Comparison of ENCODE assay signal across 1 cellular context in the genomic region with DNA sequence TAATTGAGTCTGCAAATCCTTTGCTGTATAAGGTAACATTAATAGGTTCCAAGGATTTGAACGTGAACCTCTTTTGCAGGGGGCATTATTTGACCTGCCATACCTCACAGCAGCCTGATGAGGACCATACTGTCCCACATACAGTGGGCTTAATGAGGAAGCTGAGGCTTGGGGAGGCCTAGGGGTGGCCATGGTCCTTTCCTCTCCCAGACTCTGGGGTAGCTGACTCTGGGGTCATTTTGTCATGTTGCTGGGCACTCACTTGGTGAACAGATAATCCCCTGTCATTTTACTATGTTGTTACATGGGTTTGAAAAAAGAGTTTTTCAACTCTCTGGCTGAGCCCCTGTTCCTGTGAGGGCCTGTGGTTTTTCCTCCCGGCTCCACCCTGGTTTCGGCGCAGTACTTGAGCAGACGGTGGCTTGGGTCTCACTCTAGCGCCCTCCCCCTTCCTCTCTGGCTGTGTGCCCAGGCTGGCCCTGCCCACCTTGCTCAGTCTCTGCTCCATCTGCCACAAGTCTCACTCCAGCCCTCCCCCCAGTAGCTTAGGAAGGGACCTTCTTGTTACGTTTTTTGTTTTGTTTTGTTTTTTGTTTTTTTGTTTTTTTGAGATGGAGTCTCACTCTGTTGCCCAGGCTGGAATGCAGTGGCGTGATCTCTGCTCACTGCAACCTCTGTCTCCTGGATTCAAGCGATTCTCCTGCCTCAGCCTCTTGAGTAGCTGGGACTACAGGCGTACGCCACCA.
TF ChIP-seq lines count a peak whose summit lies in the region.

No MANE protein-coding gene starts in this region.

TF ChIP-seq in GM12878, 131 proteins besides CTCF, POLR2A, EP300 and RAD21 (continued from another document and continues in another):
- no peak for TF ChIP-seq TARDBP (IDR thresholded peaks at IDR 0.05; ENCODE audit: borderline replicate concordance)
- TF ChIP-seq PAX5 (IDR thresholded peaks at IDR 0.05; ENCODE audit: borderline replicate concordance, low read depth, low read length) = peak; percentile 42; the same call in 1 of the 2 replicates
- no peak for TF ChIP-seq PML (IDR thresholded peaks at IDR 0.05; ENCODE audit: low read length)
- TF ChIP-seq EGR1 (IDR thresholded peaks at IDR 0.05; ENCODE audit: borderline replicate concordance in 1 of 2, low read depth in 2 of 2, low read length in 2 of 2) = no peak
- no peak for TF ChIP-seq RELA (IDR thresholded peaks at IDR 0.05; ENCODE audit: borderline replicate concordance, partially characterized antibody)
- TF ChIP-seq, protein P1, sequence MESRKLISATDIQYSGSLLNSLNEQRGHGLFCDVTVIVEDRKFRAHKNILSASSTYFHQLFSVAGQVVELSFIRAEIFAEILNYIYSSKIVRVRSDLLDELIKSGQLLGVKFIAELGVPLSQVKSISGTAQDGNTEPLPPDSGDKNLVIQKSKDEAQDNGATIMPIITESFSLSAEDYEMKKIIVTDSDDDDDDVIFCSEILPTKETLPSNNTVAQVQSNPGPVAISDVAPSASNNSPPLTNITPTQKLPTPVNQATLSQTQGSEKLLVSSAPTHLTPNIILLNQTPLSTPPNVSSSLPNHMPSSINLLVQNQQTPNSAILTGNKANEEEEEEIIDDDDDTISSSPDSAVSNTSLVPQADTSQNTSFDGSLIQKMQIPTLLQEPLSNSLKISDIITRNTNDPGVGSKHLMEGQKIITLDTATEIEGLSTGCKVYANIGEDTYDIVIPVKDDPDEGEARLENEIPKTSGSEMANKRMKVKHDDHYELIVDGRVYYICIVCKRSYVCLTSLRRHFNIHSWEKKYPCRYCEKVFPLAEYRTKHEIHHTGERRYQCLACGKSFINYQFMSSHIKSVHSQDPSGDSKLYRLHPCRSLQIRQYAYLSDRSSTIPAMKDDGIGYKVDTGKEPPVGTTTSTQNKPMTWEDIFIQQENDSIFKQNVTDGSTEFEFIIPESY (IDR thresholded peaks at IDR 0.05) = no peak
- TF ChIP-seq STAT1 (conservative IDR thresholded peaks at IDR 0.05) = no peak
- TF ChIP-seq RAD51 (IDR thresholded peaks at IDR 0.05) = no peak
- TF ChIP-seq BACH1 (IDR thresholded peaks at IDR 0.05; ENCODE audit: borderline replicate concordance) = no peak
- TF ChIP-seq, protein P2, sequence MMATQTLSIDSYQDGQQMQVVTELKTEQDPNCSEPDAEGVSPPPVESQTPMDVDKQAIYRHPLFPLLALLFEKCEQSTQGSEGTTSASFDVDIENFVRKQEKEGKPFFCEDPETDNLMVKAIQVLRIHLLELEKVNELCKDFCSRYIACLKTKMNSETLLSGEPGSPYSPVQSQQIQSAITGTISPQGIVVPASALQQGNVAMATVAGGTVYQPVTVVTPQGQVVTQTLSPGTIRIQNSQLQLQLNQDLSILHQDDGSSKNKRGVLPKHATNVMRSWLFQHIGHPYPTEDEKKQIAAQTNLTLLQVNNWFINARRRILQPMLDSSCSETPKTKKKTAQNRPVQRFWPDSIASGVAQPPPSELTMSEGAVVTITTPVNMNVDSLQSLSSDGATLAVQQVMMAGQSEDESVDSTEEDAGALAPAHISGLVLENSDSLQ (IDR thresholded peaks at IDR 0.05) = no peak
- TF ChIP-seq, protein P3, sequence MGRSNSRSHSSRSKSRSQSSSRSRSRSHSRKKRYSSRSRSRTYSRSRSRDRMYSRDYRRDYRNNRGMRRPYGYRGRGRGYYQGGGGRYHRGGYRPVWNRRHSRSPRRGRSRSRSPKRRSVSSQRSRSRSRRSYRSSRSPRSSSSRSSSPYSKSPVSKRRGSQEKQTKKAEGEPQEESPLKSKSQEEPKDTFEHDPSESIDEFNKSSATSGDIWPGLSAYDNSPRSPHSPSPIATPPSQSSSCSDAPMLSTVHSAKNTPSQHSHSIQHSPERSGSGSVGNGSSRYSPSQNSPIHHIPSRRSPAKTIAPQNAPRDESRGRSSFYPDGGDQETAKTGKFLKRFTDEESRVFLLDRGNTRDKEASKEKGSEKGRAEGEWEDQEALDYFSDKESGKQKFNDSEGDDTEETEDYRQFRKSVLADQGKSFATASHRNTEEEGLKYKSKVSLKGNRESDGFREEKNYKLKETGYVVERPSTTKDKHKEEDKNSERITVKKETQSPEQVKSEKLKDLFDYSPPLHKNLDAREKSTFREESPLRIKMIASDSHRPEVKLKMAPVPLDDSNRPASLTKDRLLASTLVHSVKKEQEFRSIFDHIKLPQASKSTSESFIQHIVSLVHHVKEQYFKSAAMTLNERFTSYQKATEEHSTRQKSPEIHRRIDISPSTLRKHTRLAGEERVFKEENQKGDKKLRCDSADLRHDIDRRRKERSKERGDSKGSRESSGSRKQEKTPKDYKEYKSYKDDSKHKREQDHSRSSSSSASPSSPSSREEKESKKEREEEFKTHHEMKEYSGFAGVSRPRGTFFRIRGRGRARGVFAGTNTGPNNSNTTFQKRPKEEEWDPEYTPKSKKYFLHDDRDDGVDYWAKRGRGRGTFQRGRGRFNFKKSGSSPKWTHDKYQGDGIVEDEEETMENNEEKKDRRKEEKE (IDR thresholded peaks at IDR 0.05) = no peak
- TF ChIP-seq IRF4 (IDR thresholded peaks at IDR 0.05; ENCODE audit: low read depth, low read length) = 0 out of 2 replicates have a peak, but pooled peaks have one; percentile 35
- TF ChIP-seq HDAC2 (IDR thresholded peaks at IDR 0.05) = no peak
- peak; percentile 60 for TF ChIP-seq NBN (IDR thresholded peaks at IDR 0.05)
- TF ChIP-seq, protein P4, sequence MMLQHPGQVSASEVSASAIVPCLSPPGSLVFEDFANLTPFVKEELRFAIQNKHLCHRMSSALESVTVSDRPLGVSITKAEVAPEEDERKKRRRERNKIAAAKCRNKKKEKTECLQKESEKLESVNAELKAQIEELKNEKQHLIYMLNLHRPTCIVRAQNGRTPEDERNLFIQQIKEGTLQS (IDR thresholded peaks at IDR 0.05; ENCODE audit: borderline replicate concordance, extremely low read depth, low read depth, low read length) = no peak
- TF ChIP-seq FOS (IDR thresholded peaks at IDR 0.05; ENCODE audit: borderline replicate concordance, extremely low read depth, insufficient read length) = no peak
- no peak; a peak in 1 of 4 replicates for TF ChIP-seq ETV6 (conservative IDR thresholded peaks at IDR 0.05 in 1 of 2, IDR thresholded peaks at IDR 0.05 in 1 of 2; ENCODE audit: borderline replicate concordance in 1 of 2, low read depth in 1 of 2)
- no peak for TF ChIP-seq STAT3 (IDR thresholded peaks at IDR 0.05; ENCODE audit: low read depth, low read length)
- TF ChIP-seq LARP7 (IDR thresholded peaks at IDR 0.05) = no peak
- TF ChIP-seq, protein P5, sequence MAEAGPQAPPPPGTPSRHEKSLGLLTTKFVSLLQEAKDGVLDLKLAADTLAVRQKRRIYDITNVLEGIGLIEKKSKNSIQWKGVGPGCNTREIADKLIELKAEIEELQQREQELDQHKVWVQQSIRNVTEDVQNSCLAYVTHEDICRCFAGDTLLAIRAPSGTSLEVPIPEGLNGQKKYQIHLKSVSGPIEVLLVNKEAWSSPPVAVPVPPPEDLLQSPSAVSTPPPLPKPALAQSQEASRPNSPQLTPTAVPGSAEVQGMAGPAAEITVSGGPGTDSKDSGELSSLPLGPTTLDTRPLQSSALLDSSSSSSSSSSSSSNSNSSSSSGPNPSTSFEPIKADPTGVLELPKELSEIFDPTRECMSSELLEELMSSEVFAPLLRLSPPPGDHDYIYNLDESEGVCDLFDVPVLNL (IDR thresholded peaks at IDR 0.05; ENCODE audit: low read depth, low read length) = no peak
- TF ChIP-seq TBL1XR1 (IDR thresholded peaks at IDR 0.05; ENCODE audit: low read depth, low read length) = no peak
- TF ChIP-seq ZBED1 (IDR thresholded peaks at IDR 0.05; ENCODE audit: borderline replicate concordance) = 0 out of 2 replicates have a peak, but pooled peaks have one; percentile 39
- TF ChIP-seq KDM1A (IDR thresholded peaks at IDR 0.05; ENCODE audit: borderline replicate concordance) = no peak
- no peak for TF ChIP-seq NFYA (IDR thresholded peaks at IDR 0.05; ENCODE audit: borderline replicate concordance, low read depth, low read length)
- no peak for TF ChIP-seq SREBF1 (IDR thresholded peaks at IDR 0.05; ENCODE audit: low read length)
- no peak for TF ChIP-seq RBBP5 (conservative IDR thresholded peaks at IDR 0.05)
- TF ChIP-seq RCOR1 (conservative IDR thresholded peaks at IDR 0.05; ENCODE audit: low read depth, low read length) = no peak
- TF ChIP-seq, protein P6, sequence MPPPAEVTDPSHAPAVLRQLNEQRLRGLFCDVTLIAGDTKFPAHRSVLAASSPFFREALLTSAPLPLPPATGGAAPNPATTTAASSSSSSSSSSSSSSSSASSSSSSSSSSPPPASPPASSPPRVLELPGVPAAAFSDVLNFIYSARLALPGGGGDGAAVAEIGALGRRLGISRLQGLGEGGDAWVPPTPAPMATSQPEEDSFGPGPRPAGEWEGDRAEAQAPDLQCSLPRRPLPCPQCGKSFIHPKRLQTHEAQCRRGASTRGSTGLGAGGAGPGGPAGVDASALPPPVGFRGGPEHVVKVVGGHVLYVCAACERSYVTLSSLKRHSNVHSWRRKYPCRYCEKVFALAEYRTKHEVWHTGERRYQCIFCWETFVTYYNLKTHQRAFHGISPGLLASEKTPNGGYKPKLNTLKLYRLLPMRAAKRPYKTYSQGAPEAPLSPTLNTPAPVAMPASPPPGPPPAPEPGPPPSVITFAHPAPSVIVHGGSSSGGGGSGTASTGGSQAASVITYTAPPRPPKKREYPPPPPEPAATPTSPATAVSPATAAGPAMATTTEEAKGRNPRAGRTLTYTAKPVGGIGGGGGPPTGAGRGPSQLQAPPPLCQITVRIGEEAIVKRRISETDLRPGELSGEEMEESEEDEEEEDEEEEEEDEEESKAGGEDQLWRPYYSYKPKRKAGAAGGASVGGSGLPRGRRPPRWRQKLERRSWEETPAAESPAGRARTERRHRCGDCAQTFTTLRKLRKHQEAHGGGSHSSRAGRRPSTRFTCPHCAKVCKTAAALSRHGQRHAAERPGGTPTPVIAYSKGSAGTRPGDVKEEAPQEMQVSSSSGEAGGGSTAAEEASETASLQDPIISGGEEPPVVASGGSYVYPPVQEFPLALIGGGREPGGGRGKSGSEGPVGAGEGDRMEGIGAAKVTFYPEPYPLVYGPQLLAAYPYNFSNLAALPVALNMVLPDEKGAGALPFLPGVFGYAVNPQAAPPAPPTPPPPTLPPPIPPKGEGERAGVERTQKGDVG (CRISPR knock-in tag; IDR thresholded peaks at IDR 0.05) = 0 out of 2 replicates have a peak, but pooled peaks have one; percentile 2
- no peak for TF ChIP-seq MTA3 (IDR thresholded peaks at IDR 0.05; ENCODE audit: borderline replicate concordance, low read length)
- TF ChIP-seq KAT2A (conservative IDR thresholded peaks at IDR 0.05; ENCODE audit: control insufficient read depth, low read depth, low read length) = no peak
- no peak for TF ChIP-seq SIX5 (IDR thresholded peaks at IDR 0.05; ENCODE audit: low read depth, low read length, severe bottlenecking)
- TF ChIP-seq, protein P7, sequence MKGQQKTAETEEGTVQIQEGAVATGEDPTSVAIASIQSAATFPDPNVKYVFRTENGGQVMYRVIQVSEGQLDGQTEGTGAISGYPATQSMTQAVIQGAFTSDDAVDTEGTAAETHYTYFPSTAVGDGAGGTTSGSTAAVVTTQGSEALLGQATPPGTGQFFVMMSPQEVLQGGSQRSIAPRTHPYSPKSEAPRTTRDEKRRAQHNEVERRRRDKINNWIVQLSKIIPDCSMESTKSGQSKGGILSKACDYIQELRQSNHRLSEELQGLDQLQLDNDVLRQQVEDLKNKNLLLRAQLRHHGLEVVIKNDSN (IDR thresholded peaks at IDR 0.05; ENCODE audit: borderline replicate concordance, extremely low read length, insufficient read depth, low read depth, low read length) = no peak
- no peak; the same call in 1 of the 2 replicates for TF ChIP-seq DPF2 (IDR thresholded peaks at IDR 0.05)
- TF ChIP-seq SRF (IDR thresholded peaks at IDR 0.05; ENCODE audit: low read depth in 2 of 2, low read length in 2 of 2) = no peak
- no peak for TF ChIP-seq MYC (IDR thresholded peaks at IDR 0.05; ENCODE audit: insufficient read depth, insufficient read length, insufficient replicate concordance, low read length, severe bottlenecking)
- TF ChIP-seq RUNX3 (IDR thresholded peaks at IDR 0.05; ENCODE audit: low read length) = no peak
- TF ChIP-seq EZH2 (IDR thresholded peaks at IDR 0.05; ENCODE audit: borderline replicate concordance, control insufficient read depth, low read depth, low read length) = no peak
- TF ChIP-seq, protein P8, sequence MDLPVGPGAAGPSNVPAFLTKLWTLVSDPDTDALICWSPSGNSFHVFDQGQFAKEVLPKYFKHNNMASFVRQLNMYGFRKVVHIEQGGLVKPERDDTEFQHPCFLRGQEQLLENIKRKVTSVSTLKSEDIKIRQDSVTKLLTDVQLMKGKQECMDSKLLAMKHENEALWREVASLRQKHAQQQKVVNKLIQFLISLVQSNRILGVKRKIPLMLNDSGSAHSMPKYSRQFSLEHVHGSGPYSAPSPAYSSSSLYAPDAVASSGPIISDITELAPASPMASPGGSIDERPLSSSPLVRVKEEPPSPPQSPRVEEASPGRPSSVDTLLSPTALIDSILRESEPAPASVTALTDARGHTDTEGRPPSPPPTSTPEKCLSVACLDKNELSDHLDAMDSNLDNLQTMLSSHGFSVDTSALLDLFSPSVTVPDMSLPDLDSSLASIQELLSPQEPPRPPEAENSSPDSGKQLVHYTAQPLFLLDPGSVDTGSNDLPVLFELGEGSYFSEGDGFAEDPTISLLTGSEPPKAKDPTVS (IDR thresholded peaks at IDR 0.05; ENCODE audit: low read depth, low read length) = no peak
- TF ChIP-seq HDAC6 (IDR thresholded peaks at IDR 0.05; ENCODE audit: unreplicated experiment) = no peak
- TF ChIP-seq SMAD5 (IDR thresholded peaks at IDR 0.05; ENCODE audit: low read depth) = peak; percentile 53; the same call in 1 of the 2 replicates
- TF ChIP-seq CHD1 (IDR thresholded peaks at IDR 0.05; ENCODE audit: low read depth, low read length) = no peak
- no peak for TF ChIP-seq ZNF384 (IDR thresholded peaks at IDR 0.05; ENCODE audit: borderline replicate concordance, low read depth, low read length)
- TF ChIP-seq, protein P9, sequence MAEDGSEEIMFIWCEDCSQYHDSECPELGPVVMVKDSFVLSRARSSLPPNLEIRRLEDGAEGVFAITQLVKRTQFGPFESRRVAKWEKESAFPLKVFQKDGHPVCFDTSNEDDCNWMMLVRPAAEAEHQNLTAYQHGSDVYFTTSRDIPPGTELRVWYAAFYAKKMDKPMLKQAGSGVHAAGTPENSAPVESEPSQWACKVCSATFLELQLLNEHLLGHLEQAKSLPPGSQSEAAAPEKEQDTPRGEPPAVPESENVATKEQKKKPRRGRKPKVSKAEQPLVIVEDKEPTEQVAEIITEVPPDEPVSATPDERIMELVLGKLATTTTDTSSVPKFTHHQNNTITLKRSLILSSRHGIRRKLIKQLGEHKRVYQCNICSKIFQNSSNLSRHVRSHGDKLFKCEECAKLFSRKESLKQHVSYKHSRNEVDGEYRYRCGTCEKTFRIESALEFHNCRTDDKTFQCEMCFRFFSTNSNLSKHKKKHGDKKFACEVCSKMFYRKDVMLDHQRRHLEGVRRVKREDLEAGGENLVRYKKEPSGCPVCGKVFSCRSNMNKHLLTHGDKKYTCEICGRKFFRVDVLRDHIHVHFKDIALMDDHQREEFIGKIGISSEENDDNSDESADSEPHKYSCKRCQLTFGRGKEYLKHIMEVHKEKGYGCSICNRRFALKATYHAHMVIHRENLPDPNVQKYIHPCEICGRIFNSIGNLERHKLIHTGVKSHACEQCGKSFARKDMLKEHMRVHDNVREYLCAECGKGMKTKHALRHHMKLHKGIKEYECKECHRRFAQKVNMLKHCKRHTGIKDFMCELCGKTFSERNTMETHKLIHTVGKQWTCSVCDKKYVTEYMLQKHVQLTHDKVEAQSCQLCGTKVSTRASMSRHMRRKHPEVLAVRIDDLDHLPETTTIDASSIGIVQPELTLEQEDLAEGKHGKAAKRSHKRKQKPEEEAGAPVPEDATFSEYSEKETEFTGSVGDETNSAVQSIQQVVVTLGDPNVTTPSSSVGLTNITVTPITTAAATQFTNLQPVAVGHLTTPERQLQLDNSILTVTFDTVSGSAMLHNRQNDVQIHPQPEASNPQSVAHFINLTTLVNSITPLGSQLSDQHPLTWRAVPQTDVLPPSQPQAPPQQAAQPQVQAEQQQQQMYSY (CRISPR knock-in tag; IDR thresholded peaks at IDR 0.05) = no peak
